ENCODE assay signal across 7 cellular contexts in the genomic region with DNA sequence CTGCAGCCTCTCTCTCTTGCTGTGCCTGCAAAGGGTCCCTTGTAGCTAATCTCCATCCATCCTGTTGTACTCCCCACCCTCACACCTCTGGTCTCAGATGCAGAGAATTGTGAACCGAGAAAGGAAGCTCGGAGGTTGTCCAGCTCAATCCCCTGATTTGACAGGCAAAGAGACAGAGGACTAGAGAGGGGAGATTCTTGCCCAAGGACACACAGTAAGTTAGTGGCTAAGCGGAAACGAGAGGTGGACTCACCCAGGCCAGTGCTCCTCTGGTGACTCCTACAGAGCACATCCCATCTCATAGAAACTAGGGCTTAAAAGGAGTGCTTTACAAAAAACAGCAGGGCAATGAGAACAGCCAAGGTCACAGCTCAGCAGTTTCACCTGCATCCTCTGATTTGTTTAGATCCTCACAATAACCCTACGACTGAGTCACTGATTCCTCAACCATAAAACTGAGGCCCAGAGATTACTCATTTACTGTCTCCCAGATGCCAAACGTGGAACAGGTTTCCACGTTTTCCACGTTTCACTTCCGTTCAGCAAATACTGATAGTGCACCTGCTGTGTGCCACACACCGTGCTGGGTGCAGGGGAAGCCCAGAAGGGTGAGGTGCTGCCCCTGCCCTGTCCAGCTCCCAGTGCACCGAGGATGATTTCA. TPM values are rescaled to one million over a fixed set of nuclear protein-coding genes. Genes with fewer than 3 reads are reported as not detected.
DNase-seq lines count a peak whose midpoint lies in the region; ATAC-seq, FAIRE-seq and TF ChIP-seq lines count a peak whose summit lies in the region.

No MANE protein-coding gene starts in this region.

- H3K27ac Mint-ChIP-seq in stimulated activated naive B cell treated with anti-CD40 and anti-IgM and Interleukin-4, amounts not matched to agents 10 μg/mL and 1 μg/mL and 100 μg/mL, for 72 hours: peak overlapping the region; percentile 40
- H3K27ac Mint-ChIP-seq in activated CD4-positive, alpha-beta memory T cell treated with anti-CD3 and anti-CD28 coated beads for 36 hours: no peak overlapping the region

- no peak for TF ChIP-seq POLR2A in prostate gland (IDR thresholded peaks at IDR 0.05)

- peak; percentile 61 for ATAC-seq in HG02885 (IDR thresholded peaks at IDR 0.05; ENCODE audit: poor library complexity, unreplicated experiment)
- ATAC-seq in stimulated activated naive B cell treated with anti-CD40 and anti-IgM and Interleukin-4, amounts not matched to agents 10 μg/mL and 1 μg/mL and 100 μg/mL, for 72 hours (replicated peaks): peak; percentile 82

- H3K4me1 ChIP-seq in OCI-LY1 (ENCODE audit: insufficient read depth, low read length, severe bottlenecking): peaks cover 23% of the 10 kb centered on the region
- H3K4me1 ChIP-seq in prostate gland (replicated peaks): no peaks in the 10 kb centered on the region
- H3K4me1 ChIP-seq in ascending aorta: no peaks in the 10 kb centered on the region

- FAIRE-seq in GM19239 (lab: Jason Lieb, UNC): peak; percentile 94

- peak overlapping the region; percentile 2 to 18 for H3K4me3 Mint-ChIP-seq in stimulated activated naive B cell treated with anti-CD40 and anti-IgM and Interleukin-4, amounts not matched to agents 10 μg/mL and 1 μg/mL and 100 μg/mL, for 72 hours
- H3K4me3 Mint-ChIP-seq in activated CD4-positive, alpha-beta memory T cell treated with anti-CD3 and anti-CD28 coated beads for 36 hours: no peak overlapping the region

- H3K4me1 Mint-ChIP-seq in stimulated activated naive B cell treated with anti-CD40 and anti-IgM and Interleukin-4, amounts not matched to agents 10 μg/mL and 1 μg/mL and 100 μg/mL, for 72 hours: peaks cover 68 to 83% of the 10 kb centered on the region in 2 donors
- H3K4me1 Mint-ChIP-seq in activated CD4-positive, alpha-beta memory T cell treated with anti-CD3 and anti-CD28 coated beads for 36 hours (ENCODE audit: low read depth): no peaks in the 10 kb centered on the region

- peaks cover 0 to 4% of the 10 kb centered on the region in 2 donors for H3K9me3 Mint-ChIP-seq in stimulated activated naive B cell treated with anti-CD40 and anti-IgM and Interleukin-4, amounts not matched to agents 10 μg/mL and 1 μg/mL and 100 μg/mL, for 72 hours
- H3K9me3 Mint-ChIP-seq in activated CD4-positive, alpha-beta memory T cell treated with anti-CD3 and anti-CD28 coated beads for 36 hours: no peaks in the 10 kb centered on the region

- H3K36me3 ChIP-seq in OCI-LY1 (ENCODE audit: insufficient read depth, low read length) (no peaks in the 10 kb centered on the region), prostate gland (no peaks in the 10 kb centered on the region), ascending aorta (peaks cover 15 to 52% of the 10 kb centered on the region in 2 donors)

- TF ChIP-seq CTCF in OCI-LY1 (IDR thresholded peaks at IDR 0.05; ENCODE audit: low read length) (no peak), prostate gland (IDR thresholded peaks at IDR 0.05) (no peak), ascending aorta (IDR thresholded peaks at IDR 0.05) (no peak)

- peaks cover 16 to 19% of the 10 kb centered on the region in 2 donors for H3K36me3 Mint-ChIP-seq in stimulated activated naive B cell treated with anti-CD40 and anti-IgM and Interleukin-4, amounts not matched to agents 10 μg/mL and 1 μg/mL and 100 μg/mL, for 72 hours
- H3K36me3 Mint-ChIP-seq in activated CD4-positive, alpha-beta memory T cell treated with anti-CD3 and anti-CD28 coated beads for 36 hours: peaks cover 3% of the 10 kb centered on the region

- peak overlapping the region; percentile 14; the same call in 1 of the 2 replicates for H3K4me2 ChIP-seq in OCI-LY1 (ENCODE audit: low read length)

- WGBS in prostate gland: 90% methylated on average over 11 of the region's 11 CpGs

- DNase-seq in GM19239 (ENCODE audit: insufficient read length, low spot score) (peak; percentile 29), prostate gland (ENCODE audit: low spot score) (no peak), ascending aorta (ENCODE audit: low spot score in 2 of 2) (no peak)
- peak; percentile 74 for DNase-seq in stimulated activated naive B cell treated with anti-CD40 and anti-IgM and Interleukin-4, amounts not matched to agents 10 μg/mL and 1 μg/mL and 100 μg/mL, for 72 hours
- DNase-seq in activated CD4-positive, alpha-beta memory T cell treated with anti-CD3 and anti-CD28 coated beads for 36 hours: no peak

- H3K4me3 ChIP-seq in OCI-LY1 (ENCODE audit: low read depth, low read length, poor library complexity, severe bottlenecking): no peak overlapping the region
- no peak overlapping the region for H3K4me3 ChIP-seq in prostate gland
- no peak overlapping the region for H3K4me3 ChIP-seq in ascending aorta

- H3K9me3 ChIP-seq in OCI-LY1 (ENCODE audit: low read length): no peaks in the 10 kb centered on the region
- H3K9me3 ChIP-seq in prostate gland: no peaks in the 10 kb centered on the region
- no peaks in the 10 kb centered on the region for H3K9me3 ChIP-seq in ascending aorta

- no peaks in the 10 kb centered on the region for H3K9me2 ChIP-seq in OCI-LY1 (ENCODE audit: low read depth, low read length)

- POLR2A ChIA-PET in activated CD4-positive, alpha-beta memory T cell treated with anti-CD3 and anti-CD28 coated beads for 36 hours (lab: Charles Lee): no interaction called here

- H3K27ac ChIP-seq in OCI-LY1 (ENCODE audit: low read depth, low read length, poor library complexity, severe bottlenecking): peak overlapping the region; percentile 53
- no peak overlapping the region for H3K27ac ChIP-seq in prostate gland
- no peak overlapping the region for H3K27ac ChIP-seq in ascending aorta

- H3K27me3 ChIP-seq in OCI-LY1 (ENCODE audit: insufficient read depth, low read length) (no peaks in the 10 kb centered on the region), prostate gland (replicated peaks; ENCODE audit: insufficient read depth) (no peaks in the 10 kb centered on the region), ascending aorta (no peaks in the 10 kb centered on the region)

- H4K20me1 ChIP-seq in OCI-LY1 (ENCODE audit: insufficient read depth, low read length): no peaks in the 10 kb centered on the region

- H3K27me3 Mint-ChIP-seq in stimulated activated naive B cell treated with anti-CD40 and anti-IgM and Interleukin-4, amounts not matched to agents 10 μg/mL and 1 μg/mL and 100 μg/mL, for 72 hours: no peaks in the 10 kb centered on the region
- no peaks in the 10 kb centered on the region for H3K27me3 Mint-ChIP-seq in activated CD4-positive, alpha-beta memory T cell treated with anti-CD3 and anti-CD28 coated beads for 36 hours

- intact Hi-C loops in prostate gland (cut with DNase I) (no loop called here), ascending aorta (cut with DNase I) (no loop called here)
- intact Hi-C loops in activated CD4-positive, alpha-beta memory T cell treated with anti-CD3 and anti-CD28 coated beads for 36 hours (cut with micrococcal nuclease): no loop called here

- no peak overlapping the region for H2AFZ ChIP-seq in OCI-LY1 (ENCODE audit: low read length)

- H3F3A ChIP-seq in OCI-LY1 (ENCODE audit: insufficient read depth, low read length): no peaks in the 10 kb centered on the region

- no peak overlapping the region; the same call in 1 of the 2 replicates for H3K9ac ChIP-seq in OCI-LY1 (ENCODE audit: low read length)

- no peaks in the 10 kb centered on the region for H3K79me2 ChIP-seq in OCI-LY1 (ENCODE audit: insufficient read depth, low read length)

- CTCF ChIA-PET in activated CD4-positive, alpha-beta memory T cell treated with anti-CD3 and anti-CD28 coated beads for 36 hours (lab: Charles Lee): interaction anchor here (1.0 to 1.3 kb wide), 2 partner anchors 22 to 77 kb away, joined by 3 read pairs; a partner anchor contains a TSS

RNA-seq across cellular contexts. Expression of a gene that starts 22.1 kb away (rescaled TPM):
- total RNA-seq in prostate gland (1 to 10 TPM; 7.2 to 7.9 TPM), ascending aorta (22.5 TPM)
- 1 to 10 TPM; 1.4 to 1.5 TPM for total RNA-seq in activated CD4-positive, alpha-beta memory T cell treated with anti-CD3 and anti-CD28 coated beads for 36 hours

RNA-seq across cellular contexts. Expression of a gene that starts 38.7 kb away (rescaled TPM):
- under 1 TPM; 0.27 to 0.80 TPM for total RNA-seq in prostate gland
- total RNA-seq in ascending aorta: not detected
- total RNA-seq in activated CD4-positive, alpha-beta memory T cell treated with anti-CD3 and anti-CD28 coated beads for 36 hours: under 1 TPM; 0.19 to 0.39 TPM

Comparison
In these comparisons a context has a peak if more than half of its experiments do, and no peak if none do; other contexts are left out.
1. DNase-seq: peak in GM19239 (single experiment) and stimulated activated naive B cell treated with anti-CD40 and anti-IgM and Interleukin-4, amounts not matched to agents 10 μg/mL and 1 μg/mL and 100 μg/mL, for 72 hours (single experiment); none in prostate gland (single experiment), ascending aorta (0 of 2) and activated CD4-positive, alpha-beta memory T cell treated with anti-CD3 and anti-CD28 coated beads for 36 hours (single experiment).